Comparison of ENCODE assay signal across 9 cellular contexts in genomic region chr4:54229631-54230478, GRCh38. TPM values are rescaled to one million over a fixed set of nuclear protein-coding genes. Genes with fewer than 3 reads are reported as not detected.
A peak's percentile ranks its signal among the peaks of the same experiment; 100 is the strongest.
DNase-seq lines count a peak whose midpoint lies in the region; ATAC-seq and TF ChIP-seq lines count a peak whose summit lies in the region.
"Had no signal": no experiment of that assay in that cellular context is flagged by ENCODE, and none has a peak within 500 bp of the region (broad histone marks: within the 10 kb centered on the region; RNA-seq: fewer than 3 reads in every experiment).

No MANE protein-coding gene starts in this region.

- H3K9ac ChIP-seq in stomach smooth muscle (ENCODE audit: low read length in 2 of 2), result peak overlapping the region in 1 of 2 donors; percentile 57
- H3K9ac ChIP-seq: BLaER1 treated with 17β-estradiol and CSF1 and Interleukin-3, amounts not matched to agents 10 nM and 100 nM had no signal

- peak overlapping the region; percentile 21 for H3K4me3 Mint-ChIP-seq in T-helper 1 cell treated with Interleukin-12 subunit alpha and Interleukin-12 subunit beta and Interleukin-4 antibody, amounts not matched to agents 30 μg/mL and 1 μg/mL, for 36 hours
- peak overlapping the region; percentile 36 to 91 (median 89) for H3K4me3 Mint-ChIP-seq in brain

- TF ChIP-seq CTCF in brain (conservative IDR thresholded peaks at IDR 0.05) (no peak), kidney epithelial cell (IDR thresholded peaks at IDR 0.05; ENCODE audit: insufficient read depth, low read length, poor library complexity, severe bottlenecking) (no peak)

- no peak for DNase-seq in T-helper 1 cell
- no peak for DNase-seq in kidney epithelial cell (ENCODE audit: low read depth)
- DNase-seq in NK-92 (lab: John Stamatoyannopoulos, UW; ENCODE audit: unreplicated experiment), result no peak
- DNase-seq in activated naive CD4-positive, alpha-beta T cell treated with anti-CD3 and anti-CD28 coated beads, Interleukin-2, amount 50 U/mL, for 16 hours, result no peak

- H3K9me3 Mint-ChIP-seq in T-helper 1 cell treated with Interleukin-12 subunit alpha and Interleukin-12 subunit beta and Interleukin-4 antibody, amounts not matched to agents 30 μg/mL and 1 μg/mL, for 36 hours, result no peaks in the 10 kb centered on the region
- H3K9me3 Mint-ChIP-seq in brain, result peaks cover 0 to 4% (median 0%) of the 10 kb centered on the region in 5 experiments

- H3K27ac ChIP-seq in stomach smooth muscle (ENCODE audit: low read length), result peak overlapping the region; percentile 37
- H3K27ac ChIP-seq: BLaER1 treated with 17β-estradiol and CSF1 and Interleukin-3, amounts not matched to agents 10 nM and 100 nM had no signal

- ATAC-seq in GM18519 (IDR thresholded peaks at IDR 0.05; ENCODE audit: low FRiP score, unreplicated experiment), result no peak

- peaks cover 87% of the 10 kb centered on the region for H3K27me3 Mint-ChIP-seq in T-helper 1 cell treated with Interleukin-12 subunit alpha and Interleukin-12 subunit beta and Interleukin-4 antibody, amounts not matched to agents 30 μg/mL and 1 μg/mL, for 36 hours (ENCODE audit: low read depth)
- H3K27me3 Mint-ChIP-seq in brain, result peaks cover 85% of the 10 kb centered on the region

- peak overlapping the region; percentile 1 for H3K4me3 ChIP-seq in kidney epithelial cell (ENCODE audit: low read depth, low read length)
- peak overlapping the region; percentile 53 to 73 for H3K4me3 ChIP-seq in stomach smooth muscle (ENCODE audit: low read length in 2 of 2)

- H3K9me3 ChIP-seq in stomach smooth muscle (ENCODE audit: control insufficient read depth in 2 of 2, low read length in 2 of 2), result no peaks in the 10 kb centered on the region

- H3K27ac Mint-ChIP-seq in T-helper 1 cell treated with Interleukin-12 subunit alpha and Interleukin-12 subunit beta and Interleukin-4 antibody, amounts not matched to agents 30 μg/mL and 1 μg/mL, for 36 hours, result peak overlapping the region; percentile 80
- H3K27ac Mint-ChIP-seq in brain, result peak overlapping the region in 3 of 5 experiments; percentile 49 to 89 (median 87)

- H3K36me3 Mint-ChIP-seq in T-helper 1 cell treated with Interleukin-12 subunit alpha and Interleukin-12 subunit beta and Interleukin-4 antibody, amounts not matched to agents 30 μg/mL and 1 μg/mL, for 36 hours (ENCODE audit: low read depth), result no peaks in the 10 kb centered on the region
- H3K36me3 Mint-ChIP-seq in brain, result no peaks in the 10 kb centered on the region

- peaks cover 53% of the 10 kb centered on the region for H3K4me1 ChIP-seq in stomach smooth muscle (ENCODE audit: control insufficient read depth, insufficient read depth, low read length)

- H3K4me1 Mint-ChIP-seq in T-helper 1 cell treated with Interleukin-12 subunit alpha and Interleukin-12 subunit beta and Interleukin-4 antibody, amounts not matched to agents 30 μg/mL and 1 μg/mL, for 36 hours (ENCODE audit: low read depth), result peaks cover 20% of the 10 kb centered on the region
- peaks cover 69% of the 10 kb centered on the region for H3K4me1 Mint-ChIP-seq in brain

- H3K36me3 ChIP-seq in kidney epithelial cell (ENCODE audit: control insufficient read depth, insufficient read depth, low read length) (no peaks in the 10 kb centered on the region), stomach smooth muscle (ENCODE audit: control insufficient read depth in 2 of 2, insufficient read depth in 2 of 2, low read length in 2 of 2) (no peaks in the 10 kb centered on the region)

- H3K27me3 ChIP-seq in kidney epithelial cell (ENCODE audit: control insufficient read depth, insufficient read depth, low read length) (peaks cover 84% of the 10 kb centered on the region), stomach smooth muscle (ENCODE audit: control insufficient read depth in 1 of 2, insufficient read depth in 2 of 2, low read length in 2 of 2) (peaks cover 60 to 78% of the 10 kb centered on the region in 2 donors)

RNA-seq across cellular contexts. Expression of gene PDGFRA, which starts 0.8 kb away (rescaled TPM):
- polyA plus RNA-seq in brain (ENCODE audit: insufficient read depth, low read depth, low replicate concordance), result 4.7 TPM
- total RNA-seq in kidney epithelial cell, result 0.34 and 2.1 TPM in 2 replicates
